18 cellular contexts compared by ENCODE assay signal in the genomic region with DNA sequence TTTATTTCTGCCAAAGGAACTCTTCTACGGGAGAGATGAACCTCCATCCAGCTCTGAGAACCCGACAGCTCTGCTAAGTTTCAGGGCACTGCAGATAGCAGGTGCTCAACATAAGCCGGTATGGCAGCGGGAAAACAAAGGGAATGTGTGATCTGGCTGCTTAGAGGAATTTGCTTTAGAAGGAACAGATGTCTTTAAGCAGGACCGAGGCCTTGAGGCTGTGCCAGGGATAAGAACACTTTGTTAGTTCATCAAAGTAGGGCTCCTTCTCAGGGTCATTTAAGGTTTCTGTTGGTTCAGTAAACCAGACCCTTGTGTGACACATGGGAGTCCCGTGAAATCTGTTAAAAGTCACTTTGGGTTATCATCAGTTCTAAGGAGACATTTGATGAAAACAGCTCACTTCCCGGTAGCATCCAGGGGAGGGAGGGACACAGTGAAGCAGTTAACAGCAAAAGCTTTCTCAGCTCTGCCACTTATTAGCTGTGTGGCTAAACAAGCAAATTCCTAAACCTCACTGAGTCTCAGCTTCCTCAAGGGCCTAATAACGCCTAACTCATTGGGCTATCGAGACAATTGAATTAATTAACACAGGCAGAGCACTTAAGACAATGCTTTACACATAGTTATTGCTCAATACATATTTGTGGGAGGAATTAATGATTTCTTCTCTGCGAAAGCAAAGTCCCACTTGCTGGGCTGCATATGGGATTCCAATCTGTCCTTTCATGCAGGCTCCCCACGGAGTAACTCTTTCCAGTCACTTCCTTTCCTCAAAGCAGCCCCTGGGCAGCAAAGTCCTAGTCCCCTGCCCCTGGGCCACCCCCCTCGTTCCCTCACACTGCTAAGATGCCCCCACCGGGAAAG. TPM values are rescaled to one million over a fixed set of nuclear protein-coding genes. Genes with fewer than 3 reads are reported as not detected.
DNase-seq lines count a peak whose midpoint lies in the region; ATAC-seq and TF ChIP-seq lines count a peak whose summit lies in the region.
"Had no signal": no experiment of that assay in that cellular context is flagged by ENCODE, and none has a peak within 500 bp of the region (broad histone marks: within the 10 kb centered on the region; RNA-seq: fewer than 3 reads in every experiment).

No MANE protein-coding gene starts in this region.

- 18 to 36% methylated on average over 11 to 13 of the region's 13 CpGs for WGBS in GM23248 (ENCODE audit: low coverage in 1 of 2, low lambda C conversion rate in 2 of 2, missing lambda C conversion rate in 2 of 2), 2 experiments

- H3F3A ChIP-seq in GM23248 (ENCODE audit: insufficient read depth): 0 out of 2 replicates have a peak, but pooled peaks cover 6% of the 10 kb centered on the region

- no peak for ATAC-seq in GM19324 (IDR thresholded peaks at IDR 0.05; ENCODE audit: low FRiP score, unreplicated experiment)
- ATAC-seq: activated CD8-positive, alpha-beta T cell treated with anti-CD3 and anti-CD28 coated beads, Interleukin-2, amount 10 ng/mL, durations not matched to agents 7 days and 5 days; lower lobe of right lung; natural killer cell treated with Interleukin-12 subunit alpha and Interleukin-12 subunit beta and Interleukin-15 and Interleukin-18, amount 100 ng/mL, for 72 hours had no signal

- DNase-seq in GM23248 (no peak), NCI-H82 treated with DMSO at 0.1 percent for 48 hours (lab: John Stamatoyannopoulos, UW; ENCODE audit: unreplicated experiment) (peak; percentile 96), endothelial cell (ENCODE audit: low spot score) (no peak), progenitor cell of endocrine pancreas (ENCODE audit: low spot score, unreplicated experiment) (no peak), NCI-H146 treated with DMSO at 0.1 percent for 48 hours (lab: John Stamatoyannopoulos, UW; ENCODE audit: unreplicated experiment) (no peak), NCI-H187 treated with DMSO at 0.1 percent for 48 hours (lab: John Stamatoyannopoulos, UW) (no peak), EL (no peak)
- DNase-seq: central memory CD4-positive, alpha-beta T cell; DMS79 treated with DMSO at 0.1 percent for 48 hours; lower lobe of right lung; NCI-H1092 treated with DMSO at 0.1 percent for 48 hours; stimulated activated CD4-positive, alpha-beta T cell treated with anti-CD3 and anti-CD28 coated beads, Interleukin-1b, Interleukin-23, amount 100 ng/mL, for 48 hours had no signal

- in situ Hi-C loops in GM23248 (cut with MboI): no loop called here

- H3K36me3 ChIP-seq in GM23248 (ENCODE audit: low read depth): no peaks in the 10 kb centered on the region
- H3K36me3 ChIP-seq: BE2C, lower lobe of right lung had no signal

- H4K20me1 ChIP-seq in GM23248 (ENCODE audit: insufficient read depth): no peaks in the 10 kb centered on the region

- no peak overlapping the region for H3K4me2 ChIP-seq in GM23248 (ENCODE audit: unreplicated experiment)

- TF ChIP-seq CTCF in endothelial cell (IDR thresholded peaks at IDR 0.05; ENCODE audit: unreplicated experiment) (no peak), progenitor cell of endocrine pancreas (IDR thresholded peaks at IDR 0.05; ENCODE audit: unreplicated experiment) (no peak)

- H2AFZ ChIP-seq in GM23248: no peak overlapping the region; the same call in 1 of the 2 replicates

- H3K4me3 ChIP-seq in GM23248: no peak overlapping the region
- H3K4me3 ChIP-seq: lower lobe of right lung had no signal

- peaks cover 44% of the 10 kb centered on the region for H3K4me1 Mint-ChIP-seq in endothelial cell (ENCODE audit: unreplicated experiment)
- H3K4me1 Mint-ChIP-seq in progenitor cell of endocrine pancreas (ENCODE audit: low read depth): peaks cover 20% of the 10 kb centered on the region

- H3K4me1 ChIP-seq in GM23248 (ENCODE audit: insufficient read depth): no peaks in the 10 kb centered on the region; the same call in 1 of the 2 replicates
- H3K4me1 ChIP-seq: BE2C had no signal

- peaks cover 34% of the 10 kb centered on the region for H3K79me2 ChIP-seq in GM23248 (ENCODE audit: insufficient read depth)

- H3K36me3 Mint-ChIP-seq in endothelial cell (ENCODE audit: low read depth, unreplicated experiment) (peaks cover 9% of the 10 kb centered on the region), progenitor cell of endocrine pancreas (ENCODE audit: insufficient read depth) (peaks cover 1% of the 10 kb centered on the region)

- H3K27ac Mint-ChIP-seq in endothelial cell (ENCODE audit: unreplicated experiment): peak overlapping the region; percentile 48
- peak overlapping the region; percentile 86 for H3K27ac Mint-ChIP-seq in progenitor cell of endocrine pancreas
- H3K27ac Mint-ChIP-seq: activated T-helper 1 cell treated with anti-CD3 and anti-CD28 coated beads, Interleukin-12 subunit alpha, Interleukin-12 subunit beta, Interleukin-2, Interleukin-4 antibody, amounts not matched to agents 30 ng/mL and 10 ng/mL and 1 ng/mL, durations not matched to agents 14 hours and 24 hours and 36 hours; IgD-negative memory B cell; natural killer cell treated with Interleukin-12 subunit alpha and Interleukin-12 subunit beta and Interleukin-15 and Interleukin-18, amount 100 ng/mL, for 72 hours had no signal

- no peaks in the 10 kb centered on the region for H3K27me3 ChIP-seq in GM23248 (replicated peaks; ENCODE audit: insufficient read depth)
- H3K27me3 ChIP-seq: BE2C had no signal

- 0 out of 2 replicates have a peak overlapping the region, but pooled peaks have one; percentile 3 for H3K9ac ChIP-seq in GM23248

- peaks cover 7% of the 10 kb centered on the region for H3K27me3 Mint-ChIP-seq in endothelial cell (ENCODE audit: unreplicated experiment)
- H3K27me3 Mint-ChIP-seq in progenitor cell of endocrine pancreas: peaks cover 18% of the 10 kb centered on the region

- 0 out of 2 replicates have a peak overlapping the region, but pooled peaks have one; percentile 12 for H3K27ac ChIP-seq in GM23248
- H3K27ac ChIP-seq: lower lobe of right lung had no signal

- no peaks in the 10 kb centered on the region for H3K9me2 ChIP-seq in GM23248 (ENCODE audit: insufficient read depth)

- H3K4me3 Mint-ChIP-seq in endothelial cell (ENCODE audit: unreplicated experiment) (no peak overlapping the region), progenitor cell of endocrine pancreas (ENCODE audit: low read depth) (no peak overlapping the region)
- H3K4me3 Mint-ChIP-seq: activated CD8-positive, alpha-beta T cell treated with anti-CD3 and anti-CD28 coated beads, Interleukin-2, amount 10 ng/mL, durations not matched to agents 7 days and 5 days; activated T-helper 1 cell treated with anti-CD3 and anti-CD28 coated beads, Interleukin-12 subunit alpha, Interleukin-12 subunit beta, Interleukin-2, Interleukin-4 antibody, amounts not matched to agents 30 ng/mL and 10 ng/mL and 1 ng/mL, durations not matched to agents 14 hours and 24 hours and 36 hours; natural killer cell treated with Interleukin-12 subunit alpha and Interleukin-12 subunit beta and Interleukin-15 and Interleukin-18, amount 100 ng/mL, for 72 hours had no signal

- no peaks in the 10 kb centered on the region for H3K9me3 Mint-ChIP-seq in endothelial cell (ENCODE audit: unreplicated experiment)
- peaks cover 22% of the 10 kb centered on the region for H3K9me3 Mint-ChIP-seq in progenitor cell of endocrine pancreas (ENCODE audit: low read depth)
- H3K9me3 Mint-ChIP-seq: activated T-helper 1 cell treated with anti-CD3 and anti-CD28 coated beads, Interleukin-12 subunit alpha, Interleukin-12 subunit beta, Interleukin-2, Interleukin-4 antibody, amounts not matched to agents 30 ng/mL and 10 ng/mL and 1 ng/mL, durations not matched to agents 14 hours and 24 hours and 36 hours; IgD-negative memory B cell; natural killer cell treated with Interleukin-12 subunit alpha and Interleukin-12 subunit beta and Interleukin-15 and Interleukin-18, amount 100 ng/mL, for 72 hours had no signal

- no peaks in the 10 kb centered on the region for H3K9me3 ChIP-seq in GM23248 (ENCODE audit: low read depth)
- H3K9me3 ChIP-seq: BE2C, lower lobe of right lung had no signal

RNA-seq across cellular contexts. Expression of gene FTSJ1, which starts 2.9 kb away (rescaled TPM):
- 95.2 and 152 TPM in 2 replicates for total RNA-seq in GM23248 (2014; rRNA removed; shearing (Covaris generic))
- polyA plus RNA-seq in GM23248 (2016; fragmentation: Nextera tagmentation; extraction: Ambion mirVana): 64.9 and 70.6 TPM in 2 replicates
- 38.4 TPM for total RNA-seq in endothelial cell (ENCODE audit: unreplicated experiment)
- total RNA-seq in progenitor cell of endocrine pancreas: 40.5 and 41.8 TPM in 2 replicates

RNA-seq across cellular contexts. Expression of gene SLC38A5, which starts 3.0 kb away (rescaled TPM):
- total RNA-seq in GM23248 (2014; rRNA removed; shearing (Covaris generic)): 34.5 and 35.3 TPM in 2 replicates
- polyA plus RNA-seq in GM23248 (2016; fragmentation: Nextera tagmentation; extraction: Ambion mirVana): 31.5 and 32.4 TPM in 2 replicates
- total RNA-seq in endothelial cell (ENCODE audit: unreplicated experiment) (21.7 TPM), progenitor cell of endocrine pancreas (0.33 and 0.74 TPM in 2 replicates)

RNA-seq across cellular contexts. Expression of gene PORCN, which starts 35.7 kb away (rescaled TPM):
- 15.4 and 32.2 TPM in 2 replicates for total RNA-seq in GM23248 (2014; rRNA removed; shearing (Covaris generic))
- 20.3 and 22.9 TPM in 2 replicates for polyA plus RNA-seq in GM23248 (2016; fragmentation: Nextera tagmentation; extraction: Ambion mirVana)
- total RNA-seq in endothelial cell (ENCODE audit: unreplicated experiment) (9.4 TPM), progenitor cell of endocrine pancreas (6.5 and 8.3 TPM in 2 replicates)

RNA-seq across cellular contexts. Expression of gene EBP, which starts 48.5 kb away (rescaled TPM):
- 17.0 and 21.1 TPM in 2 replicates for total RNA-seq in GM23248 (2014; rRNA removed; shearing (Covaris generic))
- polyA plus RNA-seq in GM23248 (2016; fragmentation: Nextera tagmentation; extraction: Ambion mirVana): 45.0 and 48.3 TPM in 2 replicates
- total RNA-seq in endothelial cell (ENCODE audit: unreplicated experiment): 66.0 TPM
- total RNA-seq in progenitor cell of endocrine pancreas: 73.1 and 81.9 TPM in 2 replicates

Comparison
In these comparisons a context has a peak if more than half of its experiments do, and no peak if none do; other contexts are left out.
1. RNA of gene SLC38A5, which starts 3.0 kb away (total RNA-seq): 34.5 to 35.3 TPM in GM23248 and 21.7 TPM in endothelial cell (single experiment); 0.33 to 0.74 TPM in progenitor cell of endocrine pancreas; every median in the first group is over 10 times any median in the second.